13 cellular contexts compared by ENCODE assay signal in the genomic region with DNA sequence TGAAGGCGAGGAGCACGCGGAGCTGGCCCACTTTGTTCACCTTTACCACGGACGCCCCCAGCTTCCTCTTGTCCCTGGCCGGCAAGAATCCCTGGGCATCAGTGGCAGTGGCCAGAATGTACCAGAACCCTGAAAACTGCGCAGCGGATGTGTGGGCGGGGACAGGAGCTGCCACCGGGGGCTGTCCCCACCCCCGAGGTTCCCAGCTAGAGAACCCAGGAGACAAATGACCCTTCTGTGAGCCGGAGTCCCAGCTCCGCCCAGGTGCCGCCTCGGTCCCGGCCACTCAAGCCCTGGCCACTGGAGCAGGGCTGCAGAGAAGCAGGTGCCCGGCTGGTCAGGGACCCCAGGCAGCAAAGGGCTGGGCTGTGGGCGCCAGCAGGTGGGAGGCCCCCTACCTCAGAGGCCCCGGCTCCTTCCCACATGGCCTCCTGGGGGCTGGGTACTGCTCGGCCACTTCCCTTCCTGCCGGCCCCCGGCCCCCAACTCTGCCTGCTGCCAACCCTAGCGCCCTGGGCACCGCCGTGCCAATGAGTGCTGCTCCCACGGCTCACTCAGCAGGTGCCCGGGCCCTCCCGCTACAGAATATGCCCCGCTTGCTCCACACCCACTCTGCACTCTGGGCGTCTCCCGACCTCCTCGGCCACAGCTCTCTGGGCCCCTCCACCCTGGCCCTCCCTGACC. TPM values are rescaled to one million over a fixed set of nuclear protein-coding genes. Genes with fewer than 3 reads are reported as not detected.
DNase-seq lines count a peak whose midpoint lies in the region; ATAC-seq and TF ChIP-seq lines count a peak whose summit lies in the region.
"Had no signal": no experiment of that assay in that cellular context is flagged by ENCODE, and none has a peak within 500 bp of the region (broad histone marks: within the 10 kb centered on the region; RNA-seq: fewer than 3 reads in every experiment).

No MANE protein-coding gene starts in this region.

- H3K9me3 ChIP-seq in body of pancreas: no peaks in the 10 kb centered on the region
- no peaks in the 10 kb centered on the region for H3K9me3 ChIP-seq in spleen
- H3K9me3 ChIP-seq: SK-N-SH had no signal

- TF ChIP-seq POLR2A in body of pancreas (IDR thresholded peaks at IDR 0.05) (no peak), spleen (IDR thresholded peaks at IDR 0.05) (no peak)

- no peaks in the 10 kb centered on the region for H3K27me3 Mint-ChIP-seq in IgD-negative memory B cell

- TF ChIP-seq CTCF in body of pancreas (IDR thresholded peaks at IDR 0.05) (no peak), spleen (IDR thresholded peaks at IDR 0.05 in 8 of 11, conservative IDR thresholded peaks at IDR 0.05 in 3 of 11) (no peak)

- H3K27ac ChIP-seq in body of pancreas (no peak overlapping the region), spleen (peak overlapping the region; percentile 29 to 91 (median 72))
- H3K27ac ChIP-seq: 22Rv1 had no signal

- H3K4me1 Mint-ChIP-seq in IgD-negative memory B cell: peaks cover 0 to 17% (median 16%) of the 10 kb centered on the region in 3 donors

- peak; percentile 40 for ATAC-seq in body of pancreas

- H3K36me3 Mint-ChIP-seq in IgD-negative memory B cell: peaks cover 2% of the 10 kb centered on the region

- H3K9me3 Mint-ChIP-seq in IgD-negative memory B cell: no peaks in the 10 kb centered on the region
- H3K9me3 Mint-ChIP-seq: activated T-helper 1 cell treated with anti-CD3 and anti-CD28 coated beads, Interleukin-12 subunit alpha, Interleukin-12 subunit beta, Interleukin-2, Interleukin-4 antibody, amounts not matched to agents 30 ng/mL and 10 ng/mL and 1 ng/mL, durations not matched to agents 14 hours and 24 hours and 36 hours had no signal

- H3K4me1 ChIP-seq in body of pancreas (peaks cover 30% of the 10 kb centered on the region), spleen (peaks cover 11 to 56% (median 29%) of the 10 kb centered on the region in 6 donors)

- no peaks in the 10 kb centered on the region for H3K36me3 ChIP-seq in body of pancreas (replicated peaks in 1 of 2; ENCODE audit: insufficient read depth in 1 of 2, low read depth in 2 of 2)
- peaks cover 0 to 23% (median 0%) of the 10 kb centered on the region in 6 donors for H3K36me3 ChIP-seq in spleen

- DNase-seq in NCI-H1417 (lab: John Stamatoyannopoulos, UW): peak in 2 of 3 experiments; percentile 62 to 75
- DNase-seq in NCI-H1417 treated with DMSO at 0.1 percent for 48 hours (lab: John Stamatoyannopoulos, UW): no peak
- peak in 3 of 4 donors; percentile 45 to 52 (median 49) for DNase-seq in body of pancreas
- peak; percentile 89 for DNase-seq in spleen
- DNase-seq in DMS114 treated with DMSO at 0.1 percent for 48 hours (lab: John Stamatoyannopoulos, UW; ENCODE audit: unreplicated experiment): no peak
- no peak for DNase-seq in dedifferentiated amniotic fluid mesenchymal stem cell (ENCODE audit: extremely low spot score)
- DNase-seq in DMS153 treated with DMSO at 0.1 percent for 48 hours (lab: John Stamatoyannopoulos, UW; ENCODE audit: unreplicated experiment): no peak
- DNase-seq: NCI-H1436 treated with DMSO at 0.1 percent for 48 hours, occipital lobe had no signal

- intact Hi-C loops in body of pancreas (cut with DNase I): no loop called here
- intact Hi-C loops in spleen (cut with DNase I; ENCODE audit: low total_unique reads): no loop called here

- no peak overlapping the region for H3K4me3 ChIP-seq in body of pancreas
- peak overlapping the region; percentile 25 to 73 (median 42) for H3K4me3 ChIP-seq in spleen

- H3K27ac Mint-ChIP-seq in IgD-negative memory B cell: peak overlapping the region in 2 of 3 donors; percentile 79 to 86
- H3K27ac Mint-ChIP-seq: activated T-helper 1 cell treated with anti-CD3 and anti-CD28 coated beads, Interleukin-12 subunit alpha, Interleukin-12 subunit beta, Interleukin-2, Interleukin-4 antibody, amounts not matched to agents 30 ng/mL and 10 ng/mL and 1 ng/mL, durations not matched to agents 14 hours and 24 hours and 36 hours had no signal

- H3K27me3 ChIP-seq in body of pancreas (peaks cover 0 to 14% of the 10 kb centered on the region in 2 donors), spleen (replicated peaks in 1 of 7) (peaks cover 0 to 65% (median 33%) of the 10 kb centered on the region in 7 donors)

- 24% methylated on average over 15 to 32 of the region's 32 CpGs for WGBS in body of pancreas, 2 donors
- 12 to 17% (median 16%) methylated on average over 25 to 32 of the region's 32 CpGs for WGBS in spleen, 5 donors

- H3K4me3 Mint-ChIP-seq in IgD-negative memory B cell: peak overlapping the region; percentile 84 to 96 (median 92)
- H3K4me3 Mint-ChIP-seq: activated T-helper 1 cell treated with anti-CD3 and anti-CD28 coated beads, Interleukin-12 subunit alpha, Interleukin-12 subunit beta, Interleukin-2, Interleukin-4 antibody, amounts not matched to agents 30 ng/mL and 10 ng/mL and 1 ng/mL, durations not matched to agents 14 hours and 24 hours and 36 hours had no signal

RNA-seq across cellular contexts. Expression of a gene that starts 0.7 kb away (rescaled TPM):
- polyA plus RNA-seq in IgD-negative memory B cell (68.0 TPM), spleen (10 to 100 TPM; 22.6 to 41.3 (median 24.5) TPM)
- total RNA-seq in body of pancreas (1 to 10 TPM in 1 of 2 donors, under 1 TPM in 1; 0.78 to 4.6 TPM), spleen (10 to 100 TPM in 5 of 7 donors, 1 to 10 TPM in 2; 7.2 to 18.0 (median 12.8) TPM)
- total RNA-seq: occipital lobe had no signal
- polyA plus RNA-seq: SK-N-SH had no signal

RNA-seq across cellular contexts. Expression of a gene that starts 6.3 kb away (rescaled TPM):
- polyA plus RNA-seq in IgD-negative memory B cell: not detected
- total RNA-seq in body of pancreas: not detected
- 1 to 10 TPM; 1.2 to 8.7 (median 3.7) TPM for total RNA-seq in spleen
- 10 to 100 TPM in 1 of 3 donors, 1 to 10 TPM in 2; 3.7 to 18.9 (median 5.0) TPM for polyA plus RNA-seq in spleen
- total RNA-seq: activated T-helper 1 cell treated with anti-CD3 and anti-CD28 coated beads, Interleukin-12 subunit alpha, Interleukin-12 subunit beta, Interleukin-2, Interleukin-4 antibody, amounts not matched to agents 30 ng/mL and 10 ng/mL and 1 ng/mL, durations not matched to agents 14 hours and 24 hours and 36 hours; occipital lobe had no signal
- polyA plus RNA-seq: SK-N-SH had no signal

RNA-seq across cellular contexts. Expression of a gene that starts 16.0 kb away (rescaled TPM):
- 0.44 TPM for polyA plus RNA-seq in IgD-negative memory B cell
- not detected for total RNA-seq in body of pancreas
- total RNA-seq in spleen: 1 to 10 TPM in 1 of 7 donors, under 1 TPM in 2, not detected in 4; 0.13 to 2.8 (median 0.51) TPM
- polyA plus RNA-seq in spleen: under 1 TPM; 0.22 to 0.70 (median 0.46) TPM
- total RNA-seq: activated T-helper 1 cell treated with anti-CD3 and anti-CD28 coated beads, Interleukin-12 subunit alpha, Interleukin-12 subunit beta, Interleukin-2, Interleukin-4 antibody, amounts not matched to agents 30 ng/mL and 10 ng/mL and 1 ng/mL, durations not matched to agents 14 hours and 24 hours and 36 hours; occipital lobe had no signal
- polyA plus RNA-seq: SK-N-SH had no signal

RNA-seq across cellular contexts. Expression of a gene that starts 22.3 kb away (rescaled TPM):
- not detected for polyA plus RNA-seq in IgD-negative memory B cell
- not detected for total RNA-seq in body of pancreas
- total RNA-seq in spleen: under 1 TPM in 1 of 7 donors, not detected in 6; 0.35 TPM
- polyA plus RNA-seq in spleen: not detected
- total RNA-seq: activated T-helper 1 cell treated with anti-CD3 and anti-CD28 coated beads, Interleukin-12 subunit alpha, Interleukin-12 subunit beta, Interleukin-2, Interleukin-4 antibody, amounts not matched to agents 30 ng/mL and 10 ng/mL and 1 ng/mL, durations not matched to agents 14 hours and 24 hours and 36 hours; occipital lobe had no signal

RNA-seq across cellular contexts. Expression of a gene that starts 29.7 kb away (rescaled TPM):
- polyA plus RNA-seq in IgD-negative memory B cell (0.90 TPM), spleen (10 to 100 TPM in 2 of 3 donors, 1 to 10 TPM in 1; 8.2 to 16.8 (median 11.3) TPM)
- total RNA-seq in body of pancreas (10 to 100 TPM in 1 of 2 donors, 1 to 10 TPM in 1; 2.0 to 25.7 TPM), spleen (10 to 100 TPM in 5 of 7 donors, 1 to 10 TPM in 2; 5.2 to 26.5 (median 13.3) TPM)

Comparison
In these comparisons a context has a peak if more than half of its experiments do, and no peak if none do; other contexts are left out.
1. DNase-seq: peak in NCI-H1417 (2 of 3), body of pancreas (3 of 4) and spleen (single experiment); none in NCI-H1417 treated with DMSO at 0.1 percent for 48 hours (single experiment), DMS114 treated with DMSO at 0.1 percent for 48 hours (single experiment), dedifferentiated amniotic fluid mesenchymal stem cell (single experiment) and DMS153 treated with DMSO at 0.1 percent for 48 hours (single experiment).
2. H3K27ac ChIP-seq: peak in spleen (8 of 8); none in body of pancreas (0 of 4).
3. H3K4me3 ChIP-seq: peak in spleen (8 of 8); none in body of pancreas (0 of 2).